ENCODE assay signal across 8 cellular contexts in genomic region chr10:70053212-70053895, GRCh38.
DNase-seq lines count a peak whose midpoint lies in the region; TF ChIP-seq lines count a peak whose summit lies in the region.

No MANE protein-coding gene starts in this region.

- DNase-seq in AG04449 (ENCODE audit: low read depth, low spot score) (no peak), brain microvascular endothelial cell (no peak), islet precursor cell (peak; percentile 68), NCI-H82 treated with DMSO at 0.1 percent for 48 hours (lab: John Stamatoyannopoulos, UW; ENCODE audit: unreplicated experiment) (no peak), NCI-H2107 treated with DMSO at 0.1 percent for 48 hours (lab: John Stamatoyannopoulos, UW; ENCODE audit: unreplicated experiment) (no peak)
- peak; percentile 30 for DNase-seq in stimulated activated CD8-positive, alpha-beta memory T cell treated with anti-CD3 and anti-CD28 coated beads, Interleukin-4, amount 100 ng/mL, for 48 hours
- DNase-seq in stimulated activated naive CD4-positive, alpha-beta T cell (lab: John Stamatoyannopoulos, UW): no peak

- POLR2A ChIA-PET in AG04449 (lab: Yijun Ruan, JAX) (no interaction called here), HEK293 (lab: Yijun Ruan, JAX) (interaction anchor here (1.5 kb wide), 1 partner anchor 117 kb away, joined by 5 read pairs; the partner anchor contains the start of gene SAR1A)

- H3K27ac ChIP-seq in HEK293 (ENCODE audit: extremely low read depth, low read depth, low read length): peak overlapping the region; percentile 89
- H3K27ac ChIP-seq in brain microvascular endothelial cell: no peak overlapping the region

- H3K4me1 ChIP-seq in HEK293 (ENCODE audit: control insufficient read depth, insufficient read depth, low read length): peaks cover 15% of the 10 kb centered on the region

- H3K9me3 ChIP-seq in HEK293 (ENCODE audit: control insufficient read depth, insufficient read depth, low read depth, low read length): no peaks in the 10 kb centered on the region

- no peak for TF ChIP-seq CTCF in AG04449 (IDR thresholded peaks at IDR 0.05; ENCODE audit: insufficient read depth, low read length, missing control alignments)
- TF ChIP-seq CTCF in HEK293 (tag by site-specific recombination; IDR thresholded peaks at IDR 0.05): no peak
- no peak for TF ChIP-seq CTCF in brain microvascular endothelial cell (IDR thresholded peaks at IDR 0.05; ENCODE audit: low read depth, low read length, missing control alignments)

- H3K27me3 ChIP-seq in brain microvascular endothelial cell (replicated peaks): no peaks in the 10 kb centered on the region

- H3K36me3 ChIP-seq in HEK293 (ENCODE audit: control insufficient read depth in 2 of 2, insufficient read depth in 1 of 2, low read length in 2 of 2) (no peaks in the 10 kb centered on the region), brain microvascular endothelial cell (replicated peaks) (no peaks in the 10 kb centered on the region)

- peak overlapping the region; percentile 68 for H3K4me3 ChIP-seq in AG04449 (ENCODE audit: low read depth, low read length)
- peak overlapping the region; percentile 56 for H3K4me3 ChIP-seq in HEK293 (ENCODE audit: low read depth, low read length)
- peak overlapping the region; percentile 74 for H3K4me3 ChIP-seq in brain microvascular endothelial cell (ENCODE audit: low read depth, low read length)

- CTCF ChIA-PET in AG04449 (lab: Yijun Ruan, JAX) (interaction anchor here (0.6 to 3.3 kb wide), 3 partner anchors 8 to 13 kb away, joined by 3 to 15 read pairs (median 7); no protein-coding TSS in a partner anchor), HEK293 (lab: Yijun Ruan, JAX) (interaction anchor here (0.5 to 1.6 kb wide), 3 partner anchors 8 to 63 kb away, joined by 3 to 4 read pairs (median 4); no protein-coding TSS in a partner anchor)

- in situ Hi-C loops in brain microvascular endothelial cell (cut with HindIII; ENCODE audit: low pct_ligation_motif_present, low sequenced_read_pairs): no loop called here

TF ChIP-seq in HEK293, 187 proteins besides CTCF, POLR2A, EP300 and RAD21:
- TF ChIP-seq ZNF335 (tag by site-specific recombination; conservative IDR thresholded peaks at IDR 0.05): peak; percentile 78
- no peak for TF ChIP-seq ZNF555 (tag by site-specific recombination; conservative IDR thresholded peaks at IDR 0.05)
- TF ChIP-seq KLF10 (tag by site-specific recombination; IDR thresholded peaks at IDR 0.05): 0 out of 2 replicates have a peak, but pooled peaks have one; percentile 18
- TF ChIP-seq TCF7L2 (IDR thresholded peaks at IDR 0.05; ENCODE audit: borderline replicate concordance, low read depth, low read length): no peak
- TF ChIP-seq ZBTB26 (tag by site-specific recombination; optimal IDR thresholded peaks at IDR 0.05): peak; percentile 62
- no peak for TF ChIP-seq ZNF184 (tag by site-specific recombination; IDR thresholded peaks at IDR 0.05)
- no peak for TF ChIP-seq ZNF488 (tag by site-specific recombination; IDR thresholded peaks at IDR 0.05)

Comparison
In these comparisons a context has a peak if more than half of its experiments do, and no peak if none do; other contexts are left out.
1. DNase-seq: peak in islet precursor cell (single experiment) and stimulated activated CD8-positive, alpha-beta memory T cell treated with anti-CD3 and anti-CD28 coated beads, Interleukin-4, amount 100 ng/mL, for 48 hours (single experiment); none in AG04449 (single experiment), brain microvascular endothelial cell (single experiment), stimulated activated naive CD4-positive, alpha-beta T cell (0 of 6), NCI-H82 treated with DMSO at 0.1 percent for 48 hours (single experiment) and NCI-H2107 treated with DMSO at 0.1 percent for 48 hours (single experiment).
2. Peak in every context shown above with its lines, with median percentiles within 50 percentile points of each other: H3K4me3 ChIP-seq.